ENCODE assay signal across 30 cellular contexts in genomic region chr4:174494731-174495130, GRCh38. TPM values are rescaled to one million over a fixed set of nuclear protein-coding genes. Genes with fewer than 3 reads are reported as not detected.
"Had no signal": no experiment of that assay in that cellular context is flagged by ENCODE, and none has a peak within 500 bp of the region (broad histone marks: within the 10 kb centered on the region; RNA-seq: fewer than 3 reads in every experiment).

No MANE protein-coding gene starts in this region.

- H3K9me3 ChIP-seq: ascending aorta, gastrocnemius medialis, pancreas, psoas muscle, sigmoid colon, uterus had no signal

- H3K27ac Mint-ChIP-seq: activated B cell treated with CpG ODN at 0.5 μM for 24 hours; activated CD4-positive, alpha-beta memory T cell treated with anti-CD3 and anti-CD28 coated beads for 36 hours; activated naive CD4-positive, alpha-beta T cell treated with anti-CD3 and anti-CD28 coated beads, Interleukin-2, amount 10 ng/mL, durations not matched to agents 7 days and 5 days; activated naive CD8-positive, alpha-beta T cell treated with anti-CD3 and anti-CD28 coated beads, Interleukin-2, amount 10 ng/mL, durations not matched to agents 7 days and 5 days; brain; stimulated activated memory B cell treated with anti-CD40 and anti-IgM and Interleukin-4, amounts not matched to agents 10 μg/mL and 1 μg/mL and 100 μg/mL, for 72 hours; T-helper 1 cell treated with Interleukin-12 subunit alpha and Interleukin-12 subunit beta and Interleukin-4 antibody, amounts not matched to agents 30 μg/mL and 1 μg/mL, for 36 hours; type B pancreatic cell had no signal

- H3K4me3 Mint-ChIP-seq: activated B cell treated with CpG ODN at 0.5 μM for 24 hours; activated CD4-positive, alpha-beta memory T cell treated with anti-CD3 and anti-CD28 coated beads for 36 hours; activated naive CD4-positive, alpha-beta T cell treated with anti-CD3 and anti-CD28 coated beads, Interleukin-2, amount 10 ng/mL, durations not matched to agents 7 days and 5 days; activated naive CD8-positive, alpha-beta T cell treated with anti-CD3 and anti-CD28 coated beads, Interleukin-2, amount 10 ng/mL, durations not matched to agents 7 days and 5 days; brain; effector memory CD8-positive, alpha-beta T cell; nephron; stimulated activated memory B cell treated with anti-CD40 and anti-IgM and Interleukin-4, amounts not matched to agents 10 μg/mL and 1 μg/mL and 100 μg/mL, for 72 hours; stimulated activated naive CD8-positive, alpha-beta T cell treated with anti-CD3 and anti-CD28 coated beads, Interleukin-15, amount 100 ng/mL, for 72 hours; T-helper 1 cell treated with Interleukin-12 subunit alpha and Interleukin-12 subunit beta and Interleukin-4 antibody, amounts not matched to agents 30 μg/mL and 1 μg/mL, for 36 hours; type B pancreatic cell had no signal

- DNase-seq: activated B cell treated with CpG ODN at 0.5 μM for 24 hours; activated CD4-positive, alpha-beta memory T cell treated with anti-CD3 and anti-CD28 coated beads for 36 hours; activated CD8-positive, alpha-beta memory T cell treated with anti-CD3 and anti-CD28 coated beads, Interleukin-2, amount 50 U/mL, for 4 hours; activated effector memory CD4-positive, alpha-beta T cell treated with Interleukin-2 at 50 U/mL for 16 hours; activated naive CD4-positive, alpha-beta T cell treated with anti-CD3 and anti-CD28 coated beads, Interleukin-2, amount 10 ng/mL, durations not matched to agents 7 days and 5 days; activated naive CD8-positive, alpha-beta T cell treated with anti-CD3 and anti-CD28 coated beads, Interleukin-2, amount 10 ng/mL, durations not matched to agents 7 days and 5 days; activated T-cell treated with anti-CD3 and anti-CD28 coated beads, Interleukin-2, amount 50 U/mL, for 1 hour; cortex of kidney; effector memory CD8-positive, alpha-beta T cell; erythroblast; gastrocnemius medialis; glutamatergic neuron; left ventricle myocardium superior; nucleus accumbens; pancreas; psoas muscle; sigmoid colon; stimulated activated CD4-positive, alpha-beta T cell treated with anti-CD3 and anti-CD28 coated beads, Interleukin-4, amount 100 ng/mL, for 24 hours; stimulated activated naive CD8-positive, alpha-beta T cell treated with anti-CD3 and anti-CD28 coated beads, Interleukin-15, amount 100 ng/mL, for 72 hours; substantia nigra; T1000; uterus had no signal

- H3K36me3 ChIP-seq: ascending aorta, gastrocnemius medialis, pancreas, uterus had no signal

- FAIRE-seq: islet of Langerhans, pancreas had no signal

- ATAC-seq: effector memory CD8-positive, alpha-beta T cell; gastrocnemius medialis; left ventricle myocardium superior; pancreas; psoas muscle; stimulated activated memory B cell treated with anti-CD40 and anti-IgM and Interleukin-4, amounts not matched to agents 10 μg/mL and 1 μg/mL and 100 μg/mL, for 72 hours had no signal

- H3K4me1 Mint-ChIP-seq: activated B cell treated with CpG ODN at 0.5 μM for 24 hours; brain; stimulated activated memory B cell treated with anti-CD40 and anti-IgM and Interleukin-4, amounts not matched to agents 10 μg/mL and 1 μg/mL and 100 μg/mL, for 72 hours had no signal

- H3K36me3 Mint-ChIP-seq: activated CD4-positive, alpha-beta memory T cell treated with anti-CD3 and anti-CD28 coated beads for 36 hours; brain; stimulated activated memory B cell treated with anti-CD40 and anti-IgM and Interleukin-4, amounts not matched to agents 10 μg/mL and 1 μg/mL and 100 μg/mL, for 72 hours; type B pancreatic cell had no signal

- H3K27me3 ChIP-seq: ascending aorta, gastrocnemius medialis, pancreas, sigmoid colon, uterus had no signal

- H3K27me3 Mint-ChIP-seq: activated B cell treated with CpG ODN at 0.5 μM for 24 hours; activated CD4-positive, alpha-beta memory T cell treated with anti-CD3 and anti-CD28 coated beads for 36 hours; activated naive CD4-positive, alpha-beta T cell treated with anti-CD3 and anti-CD28 coated beads, Interleukin-2, amount 10 ng/mL, durations not matched to agents 7 days and 5 days; activated naive CD8-positive, alpha-beta T cell treated with anti-CD3 and anti-CD28 coated beads, Interleukin-2, amount 10 ng/mL, durations not matched to agents 7 days and 5 days; brain; effector memory CD8-positive, alpha-beta T cell; stimulated activated memory B cell treated with anti-CD40 and anti-IgM and Interleukin-4, amounts not matched to agents 10 μg/mL and 1 μg/mL and 100 μg/mL, for 72 hours; stimulated activated naive CD8-positive, alpha-beta T cell treated with anti-CD3 and anti-CD28 coated beads, Interleukin-15, amount 100 ng/mL, for 72 hours; type B pancreatic cell had no signal

- H3K4me3 ChIP-seq: ascending aorta, gastrocnemius medialis, pancreas, psoas muscle, sigmoid colon, uterus had no signal

- H3K4me1 ChIP-seq: ascending aorta, gastrocnemius medialis, pancreas, psoas muscle, uterus had no signal

- H3K27ac ChIP-seq: ascending aorta, gastrocnemius medialis, pancreas, psoas muscle, sigmoid colon, uterus had no signal

- H3K9me3 Mint-ChIP-seq: activated B cell treated with CpG ODN at 0.5 μM for 24 hours; activated CD4-positive, alpha-beta memory T cell treated with anti-CD3 and anti-CD28 coated beads for 36 hours; activated naive CD4-positive, alpha-beta T cell treated with anti-CD3 and anti-CD28 coated beads, Interleukin-2, amount 10 ng/mL, durations not matched to agents 7 days and 5 days; activated naive CD8-positive, alpha-beta T cell treated with anti-CD3 and anti-CD28 coated beads, Interleukin-2, amount 10 ng/mL, durations not matched to agents 7 days and 5 days; brain; nephron; stimulated activated memory B cell treated with anti-CD40 and anti-IgM and Interleukin-4, amounts not matched to agents 10 μg/mL and 1 μg/mL and 100 μg/mL, for 72 hours; T-helper 1 cell treated with Interleukin-12 subunit alpha and Interleukin-12 subunit beta and Interleukin-4 antibody, amounts not matched to agents 30 μg/mL and 1 μg/mL, for 36 hours; type B pancreatic cell had no signal

RNA-seq across cellular contexts. Expression of gene HPGD, which starts 27.6 kb away (rescaled TPM):
- total RNA-seq: activated B cell treated with CpG ODN at 0.5 μM for 24 hours, lung microvascular endothelial cell had no signal
